Comparison of ENCODE assay signal across 1 cellular context in the genomic region with DNA sequence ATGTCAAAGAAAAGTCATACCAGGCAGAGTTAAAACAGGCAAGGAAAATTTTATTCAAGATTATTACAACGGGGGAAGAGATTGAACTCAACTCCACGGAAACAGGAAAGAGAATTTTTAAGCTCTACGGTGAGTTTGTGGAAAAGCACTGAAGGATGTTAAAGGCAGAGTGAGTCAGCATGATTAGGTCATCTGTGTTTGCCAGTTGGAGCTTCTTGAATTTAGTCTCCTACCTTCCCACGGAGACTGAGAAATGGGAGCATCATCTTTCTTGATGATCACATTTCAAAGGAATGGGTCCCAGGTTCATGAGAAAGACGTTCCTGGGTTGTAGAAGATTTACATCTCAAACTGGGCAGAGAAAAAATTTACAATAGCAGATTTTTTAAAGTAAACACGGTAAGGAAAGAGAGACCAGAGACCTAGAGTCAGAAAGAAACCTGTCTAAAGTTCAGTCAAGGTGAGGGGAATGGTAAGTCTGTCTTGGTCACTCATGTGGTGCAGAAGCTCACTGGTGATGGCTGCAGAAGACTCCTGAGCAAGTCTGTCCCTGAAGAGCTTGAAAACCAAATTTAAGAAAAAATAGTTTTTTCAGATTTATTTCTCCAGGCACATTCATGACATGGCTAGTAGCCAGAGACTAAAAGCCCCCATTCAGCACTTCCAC.
A peak's percentile ranks its signal among the peaks of the same experiment; 100 is the strongest.
TF ChIP-seq lines count a peak whose summit lies in the region.

No MANE protein-coding gene starts in this region.

TF ChIP-seq in HEK293, 187 proteins besides CTCF, POLR2A, EP300 and RAD21 (continued from another document and continues in another):
- TF ChIP-seq, protein P1, sequence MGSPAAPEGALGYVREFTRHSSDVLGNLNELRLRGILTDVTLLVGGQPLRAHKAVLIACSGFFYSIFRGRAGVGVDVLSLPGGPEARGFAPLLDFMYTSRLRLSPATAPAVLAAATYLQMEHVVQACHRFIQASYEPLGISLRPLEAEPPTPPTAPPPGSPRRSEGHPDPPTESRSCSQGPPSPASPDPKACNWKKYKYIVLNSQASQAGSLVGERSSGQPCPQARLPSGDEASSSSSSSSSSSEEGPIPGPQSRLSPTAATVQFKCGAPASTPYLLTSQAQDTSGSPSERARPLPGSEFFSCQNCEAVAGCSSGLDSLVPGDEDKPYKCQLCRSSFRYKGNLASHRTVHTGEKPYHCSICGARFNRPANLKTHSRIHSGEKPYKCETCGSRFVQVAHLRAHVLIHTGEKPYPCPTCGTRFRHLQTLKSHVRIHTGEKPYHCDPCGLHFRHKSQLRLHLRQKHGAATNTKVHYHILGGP (tag by site-specific recombination; IDR thresholded peaks at IDR 0.05), result no peak
- TF ChIP-seq YY2 (tag by site-specific recombination; IDR thresholded peaks at IDR 0.05) (no peak), PRDM4 (tag by site-specific recombination; IDR thresholded peaks at IDR 0.05) (no peak), ZBTB21 (tag by site-specific recombination; IDR thresholded peaks at IDR 0.05) (no peak), ZNF558 (tag by site-specific recombination; IDR thresholded peaks at IDR 0.05) (0 out of 2 replicates have a peak, but pooled peaks have one; percentile 19), ZFP37 (tag by site-specific recombination; IDR thresholded peaks at IDR 0.05) (0 out of 2 replicates have a peak, but pooled peaks have one; percentile 57), ZBTB11 (tag by site-specific recombination; conservative IDR thresholded peaks at IDR 0.05; ENCODE audit: low read depth) (peak; percentile 55), SP2 (tag by site-specific recombination; IDR thresholded peaks at IDR 0.05) (no peak), ZNF398 (tag by site-specific recombination; IDR thresholded peaks at IDR 0.05) (no peak), TCF7L2 (IDR thresholded peaks at IDR 0.05; ENCODE audit: borderline replicate concordance, low read depth, low read length) (no peak), ZNF596 (tag by site-specific recombination; IDR thresholded peaks at IDR 0.05) (no peak), ZNF169 (tag by site-specific recombination; IDR thresholded peaks at IDR 0.05) (no peak), ZBTB1 (tag by site-specific recombination; IDR thresholded peaks at IDR 0.05) (no peak), ZNF48 (tag by site-specific recombination; IDR thresholded peaks at IDR 0.05) (no peak), ZNF660 (tag by site-specific recombination; IDR thresholded peaks at IDR 0.05) (peak; percentile 77; the same call in 1 of the 2 replicates), GLI2 (tag by site-specific recombination; IDR thresholded peaks at IDR 0.05; ENCODE audit: borderline replicate concordance, low read depth) (no peak), ZXDB (tag by site-specific recombination; IDR thresholded peaks at IDR 0.05) (no peak), MYNN (tag by site-specific recombination; IDR thresholded peaks at IDR 0.05; ENCODE audit: borderline replicate concordance) (no peak), ZBTB20 (tag by site-specific recombination; IDR thresholded peaks at IDR 0.05) (no peak), ZSCAN30 (tag by site-specific recombination; IDR thresholded peaks at IDR 0.05) (no peak), KLF9 (tag by site-specific recombination; IDR thresholded peaks at IDR 0.05; ENCODE audit: low read depth) (no peak), SETDB1 (IDR thresholded peaks at IDR 0.05; ENCODE audit: insufficient read length, low read length) (no peak), ZNF18 (tag by site-specific recombination; IDR thresholded peaks at IDR 0.05) (no peak), ZSCAN23 (tag by site-specific recombination; IDR thresholded peaks at IDR 0.05) (no peak), SCRT2 (tag by site-specific recombination; IDR thresholded peaks at IDR 0.05) (no peak), ZBTB49 (tag by site-specific recombination; IDR thresholded peaks at IDR 0.05; ENCODE audit: low read depth) (no peak), ZNF138 (tag by site-specific recombination; IDR thresholded peaks at IDR 0.05; ENCODE audit: borderline replicate concordance) (no peak), ZFP69B (tag by site-specific recombination; IDR thresholded peaks at IDR 0.05) (no peak), REST (tag by site-specific recombination; IDR thresholded peaks at IDR 0.05) (no peak), KLF1 (tag by site-specific recombination; IDR thresholded peaks at IDR 0.05) (no peak), ZNF311 (tag by site-specific recombination; IDR thresholded peaks at IDR 0.05; ENCODE audit: borderline replicate concordance) (no peak), YY1 (tag by site-specific recombination; IDR thresholded peaks at IDR 0.05) (no peak), ZNF571 (tag by site-specific recombination; IDR thresholded peaks at IDR 0.05) (no peak), BCL11B (tag by site-specific recombination; IDR thresholded peaks at IDR 0.05; ENCODE audit: low read depth) (no peak), ZNF175 (tag by site-specific recombination; IDR thresholded peaks at IDR 0.05) (no peak), ZNF366 (tag by site-specific recombination; conservative IDR thresholded peaks at IDR 0.05) (peak; percentile 76)
- TF ChIP-seq, protein P2, sequence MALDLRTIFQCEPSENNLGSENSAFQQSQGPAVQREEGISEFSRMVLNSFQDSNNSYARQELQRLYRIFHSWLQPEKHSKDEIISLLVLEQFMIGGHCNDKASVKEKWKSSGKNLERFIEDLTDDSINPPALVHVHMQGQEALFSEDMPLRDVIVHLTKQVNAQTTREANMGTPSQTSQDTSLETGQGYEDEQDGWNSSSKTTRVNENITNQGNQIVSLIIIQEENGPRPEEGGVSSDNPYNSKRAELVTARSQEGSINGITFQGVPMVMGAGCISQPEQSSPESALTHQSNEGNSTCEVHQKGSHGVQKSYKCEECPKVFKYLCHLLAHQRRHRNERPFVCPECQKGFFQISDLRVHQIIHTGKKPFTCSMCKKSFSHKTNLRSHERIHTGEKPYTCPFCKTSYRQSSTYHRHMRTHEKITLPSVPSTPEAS (tag by site-specific recombination; IDR thresholded peaks at IDR 0.05), result no peak
- TF ChIP-seq, protein P3, sequence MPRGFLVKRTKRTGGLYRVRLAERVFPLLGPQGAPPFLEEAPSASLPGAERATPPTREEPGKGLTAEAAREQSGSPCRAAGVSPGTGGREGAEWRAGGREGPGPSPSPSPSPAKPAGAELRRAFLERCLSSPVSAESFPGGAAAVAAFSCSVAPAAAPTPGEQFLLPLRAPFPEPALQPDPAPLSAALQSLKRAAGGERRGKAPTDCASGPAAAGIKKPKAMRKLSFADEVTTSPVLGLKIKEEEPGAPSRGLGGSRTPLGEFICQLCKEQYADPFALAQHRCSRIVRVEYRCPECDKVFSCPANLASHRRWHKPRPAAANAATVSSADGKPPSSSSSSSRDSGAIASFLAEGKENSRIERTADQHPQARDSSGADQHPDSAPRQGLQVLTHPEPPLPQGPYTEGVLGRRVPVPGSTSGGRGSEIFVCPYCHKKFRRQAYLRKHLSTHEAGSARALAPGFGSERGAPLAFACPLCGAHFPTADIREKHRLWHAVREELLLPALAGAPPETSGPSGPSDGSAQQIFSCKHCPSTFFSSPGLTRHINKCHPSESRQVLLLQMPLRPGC (tag by site-specific recombination; IDR thresholded peaks at IDR 0.05), result no peak
